In genomic region chr16:67659675-67660563, GRCh38 we compare ENCODE assay signal across 1 cellular context.
A peak's percentile ranks its signal among the peaks of the same experiment; 100 is the strongest.
TF ChIP-seq lines count a peak whose summit lies in the region.

TSS of gene ACD (minus strand) at chr16:67660260. CDS start at chr16:67660220, 40 bp downstream.

TF ChIP-seq in HepG2, 621 proteins besides CTCF, POLR2A, EP300 and RAD21 (continued from another document and continues in another):
- TF ChIP-seq FOXP1 (IDR thresholded peaks at IDR 0.05) (no peak), FOXP1 (CRISPR knock-in tag; IDR thresholded peaks at IDR 0.05) (no peak), DMTF1 (CRISPR knock-in tag; IDR thresholded peaks at IDR 0.05) (no peak), HINFP (CRISPR knock-in tag; IDR thresholded peaks at IDR 0.05; ENCODE audit: low read depth) (peak; percentile 78; the same call in 1 of the 2 replicates), ZMAT3 (CRISPR knock-in tag; conservative IDR thresholded peaks at IDR 0.05) (peak; percentile 51; the same call in 1 of the 2 replicates), NKX3-1 (CRISPR knock-in tag; IDR thresholded peaks at IDR 0.05) (no peak), ZNF724P (CRISPR knock-in tag; IDR thresholded peaks at IDR 0.05; ENCODE audit: borderline replicate concordance) (peak; percentile 27; the same call in 1 of the 2 replicates), TAF15 (IDR thresholded peaks at IDR 0.05; ENCODE audit: low read depth, low read length, poor library complexity, severe bottlenecking) (no peak), KLF9 (CRISPR knock-in tag; IDR thresholded peaks at IDR 0.05; ENCODE audit: low read depth) (no peak), RORA (CRISPR knock-in tag; IDR thresholded peaks at IDR 0.05) (no peak), SATB2 (CRISPR knock-in tag; IDR thresholded peaks at IDR 0.05) (peak; percentile 37), ZNF326 (CRISPR knock-in tag; IDR thresholded peaks at IDR 0.05; ENCODE audit: borderline replicate concordance) (no peak), ZNF484 (CRISPR knock-in tag; IDR thresholded peaks at IDR 0.05; ENCODE audit: borderline replicate concordance, low read depth) (0 out of 2 replicates have a peak, but pooled peaks have one; percentile 83), MATR3 (CRISPR knock-in tag; IDR thresholded peaks at IDR 0.05) (no peak), MAFK (conservative IDR thresholded peaks at IDR 0.05 in 1 of 2, IDR thresholded peaks at IDR 0.05 in 1 of 2; ENCODE audit: low read length in 2 of 2) (no peak), ZKSCAN1 (IDR thresholded peaks at IDR 0.05; ENCODE audit: low read length) (no peak), ZNF619 (CRISPR knock-in tag; IDR thresholded peaks at IDR 0.05) (no peak; the same call in none of the 2 replicates), KMT2A (CRISPR knock-in tag; IDR thresholded peaks at IDR 0.05) (peak; percentile 80; the same call in 1 of the 2 replicates), XRCC5 (optimal IDR thresholded peaks at IDR 0.05; ENCODE audit: low read length) (peak; percentile 78), ZUFSP (CRISPR knock-in tag; IDR thresholded peaks at IDR 0.05; ENCODE audit: borderline replicate concordance) (no peak), GATAD2A (CRISPR knock-in tag; IDR thresholded peaks at IDR 0.05) (no peak; the same call in none of the 2 replicates), ZBTB49 (CRISPR knock-in tag; IDR thresholded peaks at IDR 0.05; ENCODE audit: borderline replicate concordance) (no peak), ZBTB25 (CRISPR knock-in tag; IDR thresholded peaks at IDR 0.05) (peak; percentile 15; the same call in 1 of the 2 replicates), SIN3B (IDR thresholded peaks at IDR 0.05; ENCODE audit: low read length) (peak; percentile 51; the same call in 1 of the 2 replicates), ZNF205 (CRISPR knock-in tag; IDR thresholded peaks at IDR 0.05) (peak; percentile 2; the same call in 1 of the 2 replicates), ZBTB7B (CRISPR knock-in tag; IDR thresholded peaks at IDR 0.05) (peak; percentile 67; the same call in 1 of the 2 replicates), FOXP4 (CRISPR knock-in tag; IDR thresholded peaks at IDR 0.05) (0 out of 2 replicates have a peak, but pooled peaks have one; percentile 15), TFAP4 (IDR thresholded peaks at IDR 0.05; ENCODE audit: borderline replicate concordance, low read depth) (peak; percentile 14; the same call in 1 of the 2 replicates), ZSCAN25 (CRISPR knock-in tag; IDR thresholded peaks at IDR 0.05) (no peak; the same call in 1 of the 2 replicates), KDM5B (CRISPR knock-in tag; IDR thresholded peaks at IDR 0.05; ENCODE audit: borderline replicate concordance) (peak; percentile 58; the same call in 1 of the 2 replicates), ZNF550 (CRISPR knock-in tag; IDR thresholded peaks at IDR 0.05; ENCODE audit: borderline replicate concordance) (0 out of 2 replicates have a peak, but pooled peaks have one; percentile 18), ZBTB40 (IDR thresholded peaks at IDR 0.05) (no peak), ZBTB40 (CRISPR knock-in tag; IDR thresholded peaks at IDR 0.05) (no peak), ERF (CRISPR knock-in tag; IDR thresholded peaks at IDR 0.05) (peak; percentile 54), ZNF605 (CRISPR knock-in tag; IDR thresholded peaks at IDR 0.05) (peak; percentile 74), ETV5 (CRISPR knock-in tag; IDR thresholded peaks at IDR 0.05; ENCODE audit: borderline replicate concordance) (peak; percentile 63; the same call in 1 of the 2 replicates)
